8 cellular contexts compared by ENCODE assay signal in genomic region chr17:34961093-34961911, GRCh38. TPM values are rescaled to one million over a fixed set of nuclear protein-coding genes. Genes with fewer than 3 reads are reported as not detected.
DNase-seq lines count a peak whose midpoint lies in the region; ATAC-seq and TF ChIP-seq lines count a peak whose summit lies in the region.

Gene CCT6B, minus strand, starts transcription at chr17:34961460. Its CDS starts 67 bp downstream, at chr17:34961393.
A gene with protein sequence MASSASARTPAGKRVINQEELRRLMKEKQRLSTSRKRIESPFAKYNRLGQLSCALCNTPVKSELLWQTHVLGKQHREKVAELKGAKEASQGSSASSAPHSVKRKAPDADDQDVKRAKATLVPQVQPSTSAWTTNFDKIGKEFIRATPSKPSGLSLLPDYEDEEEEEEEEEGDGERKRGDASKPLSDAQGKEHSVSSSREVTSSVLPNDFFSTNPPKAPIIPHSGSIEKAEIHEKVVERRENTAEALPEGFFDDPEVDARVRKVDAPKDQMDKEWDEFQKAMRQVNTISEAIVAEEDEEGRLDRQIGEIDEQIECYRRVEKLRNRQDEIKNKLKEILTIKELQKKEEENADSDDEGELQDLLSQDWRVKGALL (plus strand): TSS chr17:34961540. CDS start chr17:34961567, 27 bp downstream.

- peak within 1 kb of the TSS; percentile 77 for H3K4me3 ChIP-seq in choroid plexus epithelial cell (ENCODE audit: low read depth, low read length)
- H3K4me3 ChIP-seq in kidney epithelial cell (ENCODE audit: low read depth, low read length), result peak within 1 kb of the TSS; percentile 86

- no peak for TF ChIP-seq CTCF in choroid plexus epithelial cell (conservative IDR thresholded peaks at IDR 0.05; ENCODE audit: low read depth, low read length)
- TF ChIP-seq CTCF in kidney epithelial cell (IDR thresholded peaks at IDR 0.05; ENCODE audit: insufficient read depth, low read length, poor library complexity, severe bottlenecking), result no peak

- H3K36me3 ChIP-seq in kidney epithelial cell (ENCODE audit: control insufficient read depth, insufficient read depth, low read length), result no peaks in the 10 kb centered on the region

- no peaks in the 10 kb centered on the region for H3K27me3 ChIP-seq in kidney epithelial cell (ENCODE audit: control insufficient read depth, insufficient read depth, low read length)

- TF ChIP-seq POLR2A in GM19099 (IDR thresholded peaks at IDR 0.05; ENCODE audit: extremely low read depth, insufficient read length, low read depth), result peak; percentile 94

- ATAC-seq in HG03378 (IDR thresholded peaks at IDR 0.05; ENCODE audit: unreplicated experiment), result peak; percentile 88

- peak; percentile 95 to 97 for DNase-seq in AML-193 (lab: John Stamatoyannopoulos, UW)
- DNase-seq in NCI-H460 (ENCODE audit: extremely low read depth, low read depth), result peak; percentile 94
- peak; percentile 77 to 79 for DNase-seq in activated CD4-positive, alpha-beta T cell treated with anti-CD3 and anti-CD28 coated beads for 24 hours (ENCODE audit: low read depth in 2 of 2)
- peak; percentile 97 for DNase-seq in choroid plexus epithelial cell (ENCODE audit: low read depth)
- peak; percentile 81 for DNase-seq in kidney epithelial cell (ENCODE audit: low read depth)
- peak; percentile 91 for DNase-seq in stimulated activated CD4-positive, alpha-beta T cell treated with anti-CD3 and anti-CD28 coated beads, Interleukin-15, amount 100 ng/mL, for 24 hours

RNA-seq across cellular contexts. Expression of gene CCT6B, which starts in this region (rescaled TPM):
- 0.52 and 0.94 TPM in 2 replicates for total RNA-seq in NCI-H460 (2014; rRNA removed; shearing (Covaris generic))
- polyA plus RNA-seq in NCI-H460 (2014; cell fraction: nucleus; rRNA removed), result 0.08 and 0.51 TPM in 2 replicates
- 1.7 and 2.4 TPM in 2 replicates for total RNA-seq in kidney epithelial cell

RNA-seq across cellular contexts. Expression of the second gene that starts in this region (rescaled TPM):
- total RNA-seq in NCI-H460 (2014; rRNA removed; shearing (Covaris generic)), result 15.6 and 20.2 TPM in 2 replicates
- polyA plus RNA-seq in NCI-H460 (2014; cell fraction: nucleus; rRNA removed), result 7.9 and 9.0 TPM in 2 replicates
- 10.5 and 11.1 TPM in 2 replicates for total RNA-seq in kidney epithelial cell

Comparison
In these comparisons a context has a peak if more than half of its experiments do, and no peak if none do; other contexts are left out.
1. Peak in every context shown above with its lines: DNase-seq, ATAC-seq and H3K4me3 ChIP-seq.